ENCODE assay signal across 9 cellular contexts in genomic region chr1:10415211-10415930, GRCh38. TPM values are rescaled to one million over a fixed set of nuclear protein-coding genes. Genes with fewer than 3 reads are reported as not detected.
A peak's percentile ranks its signal among the peaks of the same experiment; 100 is the strongest.
DNase-seq lines count a peak whose midpoint lies in the region; ATAC-seq, FAIRE-seq and TF ChIP-seq lines count a peak whose summit lies in the region.
"Had no signal": no experiment of that assay in that cellular context is flagged by ENCODE, and none has a peak within 500 bp of the region (broad histone marks: within the 10 kb centered on the region; RNA-seq: fewer than 3 reads in every experiment).

No MANE protein-coding gene starts in this region.

- peak; percentile 46 for DNase-seq in EL
- peak; percentile 17 for DNase-seq in RPMI7951 (ENCODE audit: low read depth)
- DNase-seq in esophagus squamous epithelium (lab: John Stamatoyannopoulos, UW), result no peak
- peak in 1 of 2 donors; percentile 13 for DNase-seq in trophoblast cell
- DNase-seq in frontal cortex (ENCODE audit: low spot score in 2 of 2), result no peak
- no peak for DNase-seq in T1000 (lab: John Stamatoyannopoulos, UW)

- H3K4ac ChIP-seq in trophoblast cell (ENCODE audit: low read depth, low read length), result peak overlapping the region; percentile 83

- peak overlapping the region; percentile 48 for H2BK12ac ChIP-seq in trophoblast cell (ENCODE audit: low read length)

- H2BK5ac ChIP-seq in trophoblast cell (ENCODE audit: low read depth, low read length, poor library complexity), result peak overlapping the region; percentile 27

- intact Hi-C loops in esophagus squamous epithelium (cut with DNase I), result no loop called here

- H3K23ac ChIP-seq in trophoblast cell (ENCODE audit: low read length), result no peak overlapping the region

- TF ChIP-seq POLR2A in esophagus squamous epithelium (IDR thresholded peaks at IDR 0.05), result no peak

- H3K4me1 ChIP-seq in esophagus squamous epithelium (peaks cover 19 to 73% (median 21%) of the 10 kb centered on the region in 3 donors), trophoblast cell (ENCODE audit: control insufficient read depth in 1 of 2, insufficient read depth in 2 of 2, low read length in 2 of 2) (peaks cover 5% of the 10 kb centered on the region in 2 experiments)
- H3K4me1 ChIP-seq: tibial nerve had no signal

- WGBS in esophagus squamous epithelium, 2 donors, result 31 to 50% methylated on average over 6 of the region's 6 CpGs
- no CpG with 5 or more reads among the region's 6 CpGs for WGBS in trophoblast cell (ENCODE audit: extremely low coverage, insufficient coverage, insufficient read length)

- ATAC-seq in GM18867 (IDR thresholded peaks at IDR 0.05; ENCODE audit: unreplicated experiment) (no peak), HG02759 (IDR thresholded peaks at IDR 0.05; ENCODE audit: unreplicated experiment) (no peak)

- H2BK120ac ChIP-seq in trophoblast cell (ENCODE audit: insufficient read depth, low read length, poor library complexity), result no peak overlapping the region

- H3K79me2 ChIP-seq in trophoblast cell (ENCODE audit: control insufficient read depth, insufficient read depth, low read length, poor library complexity), result no peaks in the 10 kb centered on the region

- H2AFZ ChIP-seq in trophoblast cell (ENCODE audit: insufficient read depth, low read length, poor library complexity), result no peak overlapping the region

- H3K4me2 ChIP-seq in trophoblast cell (ENCODE audit: low read length), result no peak overlapping the region

- H3K27ac ChIP-seq in esophagus squamous epithelium (peak overlapping the region; percentile 79 to 91 (median 84)), trophoblast cell (ENCODE audit: low read depth, low read length) (no peak overlapping the region)

- no peak overlapping the region for H4K91ac ChIP-seq in trophoblast cell (ENCODE audit: low read depth, low read length)

- H3K4me3 ChIP-seq in esophagus squamous epithelium (no peak overlapping the region), trophoblast cell (ENCODE audit: low read depth, low read length) (no peak overlapping the region)
- H3K4me3 ChIP-seq: tibial nerve had no signal

- peak in 1 of 6 experiments; percentile 11 for TF ChIP-seq CTCF in esophagus squamous epithelium (IDR thresholded peaks at IDR 0.05)

- H3K36me3 ChIP-seq in esophagus squamous epithelium (peaks cover 52 to 97% (median 67%) of the 10 kb centered on the region in 3 donors), trophoblast cell (ENCODE audit: control insufficient read depth in 1 of 2, insufficient read depth in 2 of 2, low read length in 2 of 2) (peaks cover 40 to 62% of the 10 kb centered on the region in 2 experiments)

- H3K79me1 ChIP-seq in trophoblast cell (ENCODE audit: low read length), result no peaks in the 10 kb centered on the region

- H3K9ac ChIP-seq in trophoblast cell (ENCODE audit: low read length), result no peak overlapping the region

- no peak overlapping the region for H4K12ac ChIP-seq in trophoblast cell (ENCODE audit: low read depth, low read length)

- peak overlapping the region; percentile 71 for H4K8ac ChIP-seq in trophoblast cell (ENCODE audit: low read depth, low read length)

- H3K14ac ChIP-seq in trophoblast cell (ENCODE audit: low read length), result no peak overlapping the region

- H3K18ac ChIP-seq in trophoblast cell (ENCODE audit: low read length), result no peak overlapping the region

- no peak overlapping the region for H2AK5ac ChIP-seq in trophoblast cell (ENCODE audit: low read length)

- H3K27me3 ChIP-seq in esophagus squamous epithelium (no peaks in the 10 kb centered on the region), trophoblast cell (ENCODE audit: insufficient read depth, low read length) (no peaks in the 10 kb centered on the region)
- H3K27me3 ChIP-seq: tibial nerve had no signal

- no peaks in the 10 kb centered on the region for H3K9me3 ChIP-seq in esophagus squamous epithelium
- peaks cover 2% of the 10 kb centered on the region for H3K9me3 ChIP-seq in trophoblast cell (ENCODE audit: insufficient read depth, low read depth, low read length)
- H3K9me3 ChIP-seq: tibial nerve had no signal

- FAIRE-seq in frontal cortex (lab: Jason Lieb, UNC), result no peak

RNA-seq across cellular contexts. Expression of gene CENPS, which starts 14.9 kb away (rescaled TPM):
- total RNA-seq in RPMI7951 (2014; rRNA removed; shearing (Covaris generic)), result 19.0 and 28.5 TPM in 2 replicates
- total RNA-seq in esophagus squamous epithelium (10 to 100 TPM in 1 of 4 donors, 1 to 10 TPM in 3; 5.6 to 15.7 (median 6.1) TPM), frontal cortex (11.0 TPM)
- polyA plus RNA-seq in trophoblast cell (2013), result 9.9 and 10.6 TPM in 2 replicates

RNA-seq across cellular contexts. Expression of gene PGD, which starts 16.5 kb away (rescaled TPM):
- total RNA-seq in RPMI7951 (2014; rRNA removed; shearing (Covaris generic)), result 68.9 and 79.9 TPM in 2 replicates
- total RNA-seq in esophagus squamous epithelium, result 1,000 to 10,000 TPM in 1 of 4 donors, 100 to 1,000 TPM in 3; 396 to 1,138 (median 704) TPM
- polyA plus RNA-seq in trophoblast cell (2013), result 117 and 120 TPM in 2 replicates
- 106 TPM for total RNA-seq in frontal cortex

RNA-seq across cellular contexts. Expression of gene CORT, which starts 34.5 kb away (rescaled TPM):
- total RNA-seq in RPMI7951 (2014; rRNA removed; shearing (Covaris generic)), result not detected in 2 replicates
- under 1 TPM in 3 of 4 donors, not detected in 1; 0.38 to 0.83 (median 0.70) TPM for total RNA-seq in esophagus squamous epithelium
- 0.26 and 0.40 TPM in 2 replicates for polyA plus RNA-seq in trophoblast cell (2013)
- total RNA-seq in frontal cortex, result 4.9 TPM

RNA-seq across cellular contexts. Expression of gene DFFA, which starts 57.0 kb away (rescaled TPM):
- total RNA-seq in RPMI7951 (2014; rRNA removed; shearing (Covaris generic)), result 27.4 and 44.4 TPM in 2 replicates
- total RNA-seq in esophagus squamous epithelium (10 to 100 TPM; 14.9 to 40.4 (median 26.0) TPM), frontal cortex (29.8 TPM)
- polyA plus RNA-seq in trophoblast cell (2013), result 37.3 and 37.9 TPM in 2 replicates

RNA-seq across cellular contexts. Expression of gene PEX14, which starts 59.4 kb away (rescaled TPM):
- total RNA-seq in RPMI7951 (2014; rRNA removed; shearing (Covaris generic)), result 13.6 and 21.5 TPM in 2 replicates
- 10 to 100 TPM in 3 of 4 donors, 1 to 10 TPM in 1; 9.4 to 22.9 (median 15.2) TPM for total RNA-seq in esophagus squamous epithelium
- polyA plus RNA-seq in trophoblast cell (2013), result 19.2 and 19.5 TPM in 2 replicates
- 6.1 TPM for total RNA-seq in frontal cortex

Comparison
In these comparisons a context has a peak if more than half of its experiments do, and no peak if none do; other contexts are left out.
1. DNase-seq: peak in EL (single experiment) and RPMI7951 (single experiment); none in esophagus squamous epithelium (single experiment), frontal cortex (0 of 2) and T1000 (single experiment).